Comparison of ENCODE assay signal across 1 cellular context in genomic region chr9:69323886-69324285, GRCh38.
TF ChIP-seq lines count a peak whose summit lies in the region.

No MANE protein-coding gene starts in this region.

TF ChIP-seq in H1, 55 proteins besides CTCF, POLR2A, EP300 and RAD21 (continued from another document):
- TF ChIP-seq ATF2 (IDR thresholded peaks at IDR 0.05; ENCODE audit: low read length) (no peak), JUN (IDR thresholded peaks at IDR 0.05; ENCODE audit: low read depth, low read length) (no peak), MAX (IDR thresholded peaks at IDR 0.05) (no peak), RBBP5 (IDR thresholded peaks at IDR 0.05; ENCODE audit: borderline replicate concordance, low read depth, low read length) (no peak), CHD2 (IDR thresholded peaks at IDR 0.05; ENCODE audit: low read length) (no peak), CBX8 (IDR thresholded peaks at IDR 0.05; ENCODE audit: borderline replicate concordance, low read depth, low read length) (no peak), CBX5 (IDR thresholded peaks at IDR 0.05; ENCODE audit: low read depth, low read length) (no peak), EGR1 (IDR thresholded peaks at IDR 0.05; ENCODE audit: borderline replicate concordance, low read depth, low read length) (no peak), RXRA (IDR thresholded peaks at IDR 0.05; ENCODE audit: insufficient read depth, low read depth, low read length) (no peak), RNF2 (IDR thresholded peaks at IDR 0.05; ENCODE audit: borderline replicate concordance, low read depth, low read length, missing control alignments, poor library complexity, severe bottlenecking) (no peak), CTBP2 (IDR thresholded peaks at IDR 0.05; ENCODE audit: borderline replicate concordance, insufficient read depth, insufficient read length, low read length) (no peak), KDM4A (IDR thresholded peaks at IDR 0.05; ENCODE audit: low read depth, low read length, severe bottlenecking) (no peak), SP4 (IDR thresholded peaks at IDR 0.05; ENCODE audit: low read length) (no peak), BRCA1 (IDR thresholded peaks at IDR 0.05; ENCODE audit: low read depth, low read length) (no peak), ASH2L (IDR thresholded peaks at IDR 0.05; ENCODE audit: low read length) (no peak)
